Comparison of ENCODE assay signal across 12 cellular contexts in genomic region chr21:41316641-41317392, GRCh38. TPM values are rescaled to one million over a fixed set of nuclear protein-coding genes. Genes with fewer than 3 reads are reported as not detected.
DNase-seq lines count a peak whose midpoint lies in the region; ATAC-seq and TF ChIP-seq lines count a peak whose summit lies in the region.
"Had no signal": no experiment of that assay in that cellular context is flagged by ENCODE, and none has a peak within 500 bp of the region (broad histone marks: within the 10 kb centered on the region; RNA-seq: fewer than 3 reads in every experiment).

Gene FAM3B, plus strand, starts transcription at chr21:41316801. Its CDS starts 79 bp downstream, at chr21:41316880.

- no peak for TF ChIP-seq CTCF in ascending aorta (IDR thresholded peaks at IDR 0.05)
- no peak for TF ChIP-seq CTCF in right lobe of liver (IDR thresholded peaks at IDR 0.05)

- DNase-seq in NCI-H187 (lab: John Stamatoyannopoulos, UW) (peak; percentile 57 to 74), NCI-H187 treated with DMSO at 0.1 percent for 48 hours (lab: John Stamatoyannopoulos, UW) (no peak), ascending aorta (ENCODE audit: low spot score in 2 of 2) (no peak), right lobe of liver (no peak), NK-92 (lab: John Stamatoyannopoulos, UW; ENCODE audit: unreplicated experiment) (no peak), EL (no peak)
- DNase-seq: dermis blood vessel endothelial cell, NCI-H2171 had no signal

- TF ChIP-seq POLR2A in right lobe of liver (IDR thresholded peaks at IDR 0.05): no peak

- H3K27me3 ChIP-seq in ascending aorta (no peaks in the 10 kb centered on the region), right lobe of liver (peaks cover 0 to 13% of the 10 kb centered on the region in 2 donors), thymus (ENCODE audit: control insufficient read depth, insufficient read depth) (no peaks in the 10 kb centered on the region)

- H3K27ac ChIP-seq in ascending aorta: no peak within 1 kb of the TSS
- no peak within 1 kb of the TSS for H3K27ac ChIP-seq in right lobe of liver
- no peak within 1 kb of the TSS for H3K27ac ChIP-seq in thymus (ENCODE audit: low read depth)

- ATAC-seq in right lobe of liver (peak; percentile 28 to 42 (median 37)), HG02623 (IDR thresholded peaks at IDR 0.05; ENCODE audit: unreplicated experiment) (no peak)

- H3K36me3 ChIP-seq in ascending aorta: no peaks in the 10 kb centered on the region
- no peaks in the 10 kb centered on the region for H3K36me3 ChIP-seq in right lobe of liver
- H3K36me3 ChIP-seq in thymus (ENCODE audit: control insufficient read depth, insufficient read depth): no peaks in the 10 kb centered on the region

- H3K4me1 ChIP-seq in ascending aorta: peaks cover 0 to 7% of the 10 kb centered on the region in 2 donors
- H3K4me1 ChIP-seq in right lobe of liver: peaks cover 0 to 8% (median 0%) of the 10 kb centered on the region in 4 donors
- H3K4me1 ChIP-seq in thymus (ENCODE audit: control insufficient read depth, insufficient read depth, low read length): peaks cover 24% of the 10 kb centered on the region

- intact Hi-C loops in ascending aorta (cut with DNase I) (no loop called here), right lobe of liver (cut with DNase I) (no loop called here)

- WGBS in right lobe of liver (ENCODE audit: insufficient coverage, low coverage, low lambda C conversion rate, missing lambda C conversion rate): 7% methylated on average over 8 of the region's 57 CpGs
- 5% methylated on average over 57 of the region's 57 CpGs for WGBS in thymus

- H3K9me3 ChIP-seq in ascending aorta: no peaks in the 10 kb centered on the region
- H3K9me3 ChIP-seq in right lobe of liver: no peaks in the 10 kb centered on the region
- H3K9me3 ChIP-seq in thymus (ENCODE audit: control insufficient read depth): no peaks in the 10 kb centered on the region

- H3K4me3 ChIP-seq in ascending aorta (peak within 1 kb of the TSS; percentile 40 to 54), right lobe of liver (peak within 1 kb of the TSS in 1 of 3 donors; percentile 32), thymus (ENCODE audit: low read length) (peak within 1 kb of the TSS; percentile 48)

RNA-seq across cellular contexts. Expression of gene FAM3B, which starts in this region (rescaled TPM):
- total RNA-seq in ascending aorta (not detected), right lobe of liver (under 1 TPM in 4 of 6 experiments, not detected in 2; 0.49 to 0.95 (median 0.76) TPM)
- 8.5 TPM for polyA plus RNA-seq in thymus
- total RNA-seq: A172, dermis blood vessel endothelial cell, pulmonary artery endothelial cell had no signal

Comparison
In these comparisons a context has a peak if more than half of its experiments do, and no peak if none do; other contexts are left out.
1. DNase-seq: peak in NCI-H187 (2 of 2); none in NCI-H187 treated with DMSO at 0.1 percent for 48 hours (single experiment), ascending aorta (0 of 2), right lobe of liver (0 of 3), NK-92 (single experiment) and EL (single experiment).
2. Peak in ATAC-seq in right lobe of liver; RNA of the gene not detected or under 1 TPM.